ENCODE assay signal across 1 cellular context in genomic region chr16:25108054-25108453, GRCh38.
TF ChIP-seq lines count a peak whose summit lies in the region.

No MANE protein-coding gene starts in this region.

TF ChIP-seq in H1, 55 proteins besides CTCF, POLR2A, EP300 and RAD21 (continued from another document):
- TF ChIP-seq JUND (IDR thresholded peaks at IDR 0.05; ENCODE audit: low read length) (no peak), E2F6 (IDR thresholded peaks at IDR 0.05) (0 out of 2 replicates have a peak, but pooled peaks have one; percentile 13), GABPA (IDR thresholded peaks at IDR 0.05; ENCODE audit: borderline replicate concordance, insufficient read depth, low read length) (no peak), CREB1 (IDR thresholded peaks at IDR 0.05) (no peak), CHD1 (IDR thresholded peaks at IDR 0.05; ENCODE audit: low read depth, low read length) (no peak)
